In the genomic region with DNA sequence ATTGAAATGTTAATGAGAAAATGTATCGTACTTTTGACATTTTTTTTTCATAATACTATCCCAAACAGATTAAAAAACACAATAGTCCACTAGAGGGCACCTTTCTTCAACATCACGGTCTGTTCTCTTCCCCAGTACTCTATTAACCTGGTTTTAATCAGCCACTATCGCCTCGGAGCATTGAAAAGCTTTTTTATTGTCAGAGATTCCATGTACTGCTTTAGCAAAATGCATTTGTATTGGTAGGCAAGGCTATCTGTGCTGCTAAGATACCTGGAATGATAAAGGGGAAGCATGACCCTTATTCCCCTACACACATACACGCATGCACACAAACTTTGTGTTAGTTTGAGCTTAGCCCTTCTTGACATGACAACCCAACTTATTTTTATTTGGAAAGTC, we compare ENCODE assay signal across 8 cellular contexts. TPM values are rescaled to one million over a fixed set of nuclear protein-coding genes. Genes with fewer than 3 reads are reported as not detected.
DNase-seq lines count a peak whose midpoint lies in the region; ATAC-seq, FAIRE-seq and TF ChIP-seq lines count a peak whose summit lies in the region.

No MANE protein-coding gene starts in this region.

- TF ChIP-seq RAD21 in liver (IDR thresholded peaks at IDR 0.05), result peak; percentile 69 to 76

- H3K9ac ChIP-seq in liver (ENCODE audit: low read depth in 1 of 2, low read length in 2 of 2), result no peak overlapping the region

- no peaks in the 10 kb centered on the region for H3K36me3 ChIP-seq in brain microvascular endothelial cell (replicated peaks)
- no peaks in the 10 kb centered on the region for H3K36me3 ChIP-seq in liver (ENCODE audit: control insufficient read depth in 4 of 4, insufficient read depth in 3 of 4, low read depth in 1 of 4, low read length in 3 of 4)

- no peak overlapping the region for H3K4me3 ChIP-seq in brain microvascular endothelial cell (ENCODE audit: low read depth, low read length)
- no peak overlapping the region for H3K4me3 ChIP-seq in liver (ENCODE audit: low read depth in 1 of 3, low read length in 3 of 3)

- TF ChIP-seq CTCF in brain microvascular endothelial cell (IDR thresholded peaks at IDR 0.05; ENCODE audit: low read depth, low read length, missing control alignments) (peak; percentile 50), liver (IDR thresholded peaks at IDR 0.05; ENCODE audit: low read depth, low read length, missing input control) (peak; percentile 44)

- peak; percentile 96 for FAIRE-seq in G401.6 (lab: Jason Lieb, UNC)

- DNase-seq in NCI-H446 treated with DMSO at 0.1 percent for 48 hours (lab: John Stamatoyannopoulos, UW) (peak; percentile 60), brain microvascular endothelial cell (no peak), GOT3 (lab: John Stamatoyannopoulos, UW) (no peak)
- DNase-seq in activated effector memory CD4-positive, alpha-beta T cell treated with anti-CD3 and anti-CD28 coated beads, Interleukin-2, amount 50 U/mL, for 16 hours, result no peak

- 26% methylated on average over 5 of the region's 5 CpGs for WGBS in liver

- no peaks in the 10 kb centered on the region for H3K9me3 ChIP-seq in liver (ENCODE audit: control insufficient read depth in 4 of 4, low read length in 3 of 4)

- H3K4me1 ChIP-seq in liver (ENCODE audit: control insufficient read depth in 4 of 4, insufficient read depth in 4 of 4, low read length in 3 of 4), result peaks cover 2 to 16% (median 15%) of the 10 kb centered on the region in 4 donors

- no peaks in the 10 kb centered on the region for H3K27me3 ChIP-seq in brain microvascular endothelial cell (replicated peaks)
- no peaks in the 10 kb centered on the region for H3K27me3 ChIP-seq in liver (ENCODE audit: control insufficient read depth in 4 of 4, insufficient read depth in 4 of 4, low read length in 3 of 4)

- peak; percentile 38 for ATAC-seq in HG02981 (IDR thresholded peaks at IDR 0.05; ENCODE audit: unreplicated experiment)
- no peak for ATAC-seq in HG03354 (IDR thresholded peaks at IDR 0.05; ENCODE audit: poor library complexity, severe bottlenecking, unreplicated experiment)

- H3K27ac ChIP-seq in brain microvascular endothelial cell (no peak overlapping the region), liver (ENCODE audit: low read depth in 1 of 2, low read length in 2 of 2) (no peak overlapping the region)

- in situ Hi-C loops in brain microvascular endothelial cell (cut with HindIII; ENCODE audit: low pct_ligation_motif_present, low sequenced_read_pairs), result no loop called here

TF ChIP-seq in liver, 16 proteins besides CTCF, POLR2A, EP300 and RAD21:
- TF ChIP-seq FOXA2 (IDR thresholded peaks at IDR 0.05), result no peak
- TF ChIP-seq TAF1 (conservative IDR thresholded peaks at IDR 0.05), result no peak
- TF ChIP-seq, protein P1, sequence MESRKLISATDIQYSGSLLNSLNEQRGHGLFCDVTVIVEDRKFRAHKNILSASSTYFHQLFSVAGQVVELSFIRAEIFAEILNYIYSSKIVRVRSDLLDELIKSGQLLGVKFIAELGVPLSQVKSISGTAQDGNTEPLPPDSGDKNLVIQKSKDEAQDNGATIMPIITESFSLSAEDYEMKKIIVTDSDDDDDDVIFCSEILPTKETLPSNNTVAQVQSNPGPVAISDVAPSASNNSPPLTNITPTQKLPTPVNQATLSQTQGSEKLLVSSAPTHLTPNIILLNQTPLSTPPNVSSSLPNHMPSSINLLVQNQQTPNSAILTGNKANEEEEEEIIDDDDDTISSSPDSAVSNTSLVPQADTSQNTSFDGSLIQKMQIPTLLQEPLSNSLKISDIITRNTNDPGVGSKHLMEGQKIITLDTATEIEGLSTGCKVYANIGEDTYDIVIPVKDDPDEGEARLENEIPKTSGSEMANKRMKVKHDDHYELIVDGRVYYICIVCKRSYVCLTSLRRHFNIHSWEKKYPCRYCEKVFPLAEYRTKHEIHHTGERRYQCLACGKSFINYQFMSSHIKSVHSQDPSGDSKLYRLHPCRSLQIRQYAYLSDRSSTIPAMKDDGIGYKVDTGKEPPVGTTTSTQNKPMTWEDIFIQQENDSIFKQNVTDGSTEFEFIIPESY (IDR thresholded peaks at IDR 0.05), result no peak

RNA-seq across cellular contexts. Expression of gene SCHIP1, which starts 11.1 kb away (rescaled TPM):
- total RNA-seq in liver, result 1 to 10 TPM in 1 of 2 donors, under 1 TPM in 1; 0.47 to 1.6 TPM
- polyA plus RNA-seq in liver, result under 1 TPM; 0.21 to 0.46 TPM
